Comparison of ENCODE assay signal across 1 cellular context in the genomic region with DNA sequence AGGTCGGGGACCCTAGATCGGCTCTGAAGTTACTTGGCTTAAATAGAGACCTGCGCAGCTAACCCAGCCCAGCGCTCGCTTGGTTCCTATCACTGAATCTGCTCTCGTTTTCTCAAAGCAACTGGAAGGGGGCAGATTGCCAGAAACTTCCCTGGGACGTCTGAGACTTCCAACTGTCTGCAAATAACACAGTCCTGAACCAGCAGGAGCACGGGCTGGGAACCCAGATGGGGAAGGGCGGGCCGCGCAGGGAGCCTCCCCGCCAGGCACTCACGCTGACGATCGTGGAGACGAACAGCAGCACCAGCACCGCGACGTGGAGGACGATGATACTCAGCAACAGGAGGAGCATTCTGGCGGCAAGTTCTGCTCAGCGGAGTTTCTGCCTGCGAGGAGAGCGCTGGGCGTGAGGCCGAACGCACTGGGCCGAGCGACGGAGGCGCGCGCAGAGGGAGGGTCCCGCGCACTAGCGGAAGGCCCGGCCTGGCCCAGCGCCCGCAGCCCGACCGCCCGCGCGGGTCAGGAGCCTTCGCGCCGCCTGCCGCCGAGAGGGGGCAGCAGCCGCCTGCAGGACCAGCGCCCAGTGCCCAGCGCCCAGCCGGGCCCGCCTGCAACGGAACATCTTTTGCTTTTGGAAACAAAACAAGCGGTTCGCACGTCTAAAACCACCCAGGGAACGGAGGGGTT.
TF ChIP-seq lines count a peak whose summit lies in the region.

No MANE protein-coding gene starts in this region.

TF ChIP-seq in HepG2, 621 proteins besides CTCF, POLR2A, EP300 and RAD21 (continued from another document and continues in another):
- TF ChIP-seq PCBP2 (optimal IDR thresholded peaks at IDR 0.05; ENCODE audit: low read depth, low read length, poor library complexity, severe bottlenecking) (no peak), ZBTB7B (CRISPR knock-in tag; IDR thresholded peaks at IDR 0.05) (peak; percentile 40), ERF (CRISPR knock-in tag; IDR thresholded peaks at IDR 0.05) (no peak), ZFP41 (CRISPR knock-in tag; IDR thresholded peaks at IDR 0.05; ENCODE audit: borderline replicate concordance) (no peak), NCOA2 (CRISPR knock-in tag; IDR thresholded peaks at IDR 0.05) (no peak), ZFX (CRISPR knock-in tag; IDR thresholded peaks at IDR 0.05; ENCODE audit: low read depth) (peak; percentile 95), NPAS2 (CRISPR knock-in tag; IDR thresholded peaks at IDR 0.05; ENCODE audit: borderline replicate concordance) (no peak), CEBPG (CRISPR knock-in tag; IDR thresholded peaks at IDR 0.05) (no peak), ZNF772 (CRISPR knock-in tag; IDR thresholded peaks at IDR 0.05) (peak; percentile 40; the same call in 1 of the 2 replicates), KLF9 (CRISPR knock-in tag; IDR thresholded peaks at IDR 0.05; ENCODE audit: low read depth) (no peak), ZNF562 (CRISPR knock-in tag; IDR thresholded peaks at IDR 0.05; ENCODE audit: borderline replicate concordance) (no peak), HNRNPUL1 (IDR thresholded peaks at IDR 0.05; ENCODE audit: low read depth, low read length) (no peak), ZNF451 (CRISPR knock-in tag; IDR thresholded peaks at IDR 0.05) (no peak), TCF7L2 (IDR thresholded peaks at IDR 0.05; ENCODE audit: low read depth, low read length) (no peak), SIN3B (IDR thresholded peaks at IDR 0.05; ENCODE audit: low read length) (no peak), ZNF572 (CRISPR knock-in tag; IDR thresholded peaks at IDR 0.05) (no peak), ZSCAN21 (CRISPR knock-in tag; IDR thresholded peaks at IDR 0.05; ENCODE audit: borderline replicate concordance) (peak; percentile 68; the same call in 1 of the 2 replicates), MIER2 (CRISPR knock-in tag; IDR thresholded peaks at IDR 0.05) (no peak), ZNF446 (CRISPR knock-in tag; IDR thresholded peaks at IDR 0.05) (no peak), ZNF136 (CRISPR knock-in tag; IDR thresholded peaks at IDR 0.05; ENCODE audit: low read depth) (no peak), ZNF431 (CRISPR knock-in tag; IDR thresholded peaks at IDR 0.05; ENCODE audit: borderline replicate concordance, low read depth) (no peak), SAP130 (CRISPR knock-in tag; IDR thresholded peaks at IDR 0.05; ENCODE audit: low read depth) (peak; percentile 58; the same call in 1 of the 2 replicates), ZNF672 (CRISPR knock-in tag; IDR thresholded peaks at IDR 0.05) (no peak), TEAD3 (CRISPR knock-in tag; optimal IDR thresholded peaks at IDR 0.05; ENCODE audit: borderline replicate concordance) (no peak), PRPF4 (IDR thresholded peaks at IDR 0.05; ENCODE audit: low read depth, low read length, poor library complexity, severe bottlenecking) (no peak), ZNF841 (CRISPR knock-in tag; IDR thresholded peaks at IDR 0.05; ENCODE audit: borderline replicate concordance) (no peak), FOSL1 (CRISPR knock-in tag; IDR thresholded peaks at IDR 0.05; ENCODE audit: borderline replicate concordance) (no peak), ZNF749 (CRISPR knock-in tag; IDR thresholded peaks at IDR 0.05; ENCODE audit: borderline replicate concordance) (no peak), ZNF773 (CRISPR knock-in tag; IDR thresholded peaks at IDR 0.05; ENCODE audit: borderline replicate concordance) (no peak), HOXD1 (CRISPR knock-in tag; IDR thresholded peaks at IDR 0.05) (no peak), ZNF253 (CRISPR knock-in tag; IDR thresholded peaks at IDR 0.05; ENCODE audit: borderline replicate concordance) (no peak), ZNF292 (CRISPR knock-in tag; IDR thresholded peaks at IDR 0.05; ENCODE audit: borderline replicate concordance, low read depth) (0 out of 2 replicates have a peak, but pooled peaks have one; percentile 35), SCMH1 (CRISPR knock-in tag; IDR thresholded peaks at IDR 0.05; ENCODE audit: borderline replicate concordance) (no peak), ZNF235 (CRISPR knock-in tag; IDR thresholded peaks at IDR 0.05; ENCODE audit: borderline replicate concordance) (no peak), NFIC (IDR thresholded peaks at IDR 0.05; ENCODE audit: low read length) (no peak; the same call in 1 of the 2 replicates), XRCC5 (optimal IDR thresholded peaks at IDR 0.05; ENCODE audit: low read length) (peak; percentile 29), ZNF816 (CRISPR knock-in tag; IDR thresholded peaks at IDR 0.05; ENCODE audit: borderline replicate concordance) (no peak), ZNF331 (CRISPR knock-in tag; IDR thresholded peaks at IDR 0.05) (peak; percentile 49; the same call in 1 of the 2 replicates), ZFP36L2 (CRISPR knock-in tag; IDR thresholded peaks at IDR 0.05) (0 out of 2 replicates have a peak, but pooled peaks have one; percentile 12), ZNF430 (CRISPR knock-in tag; IDR thresholded peaks at IDR 0.05) (0 out of 2 replicates have a peak, but pooled peaks have one; percentile 28), PHF20 (CRISPR knock-in tag; IDR thresholded peaks at IDR 0.05) (peak; percentile 51; the same call in 1 of the 2 replicates), ZNF543 (CRISPR knock-in tag; IDR thresholded peaks at IDR 0.05) (no peak), ZNF160 (CRISPR knock-in tag; IDR thresholded peaks at IDR 0.05) (no peak), DNMT1 (CRISPR knock-in tag; IDR thresholded peaks at IDR 0.05) (no peak; the same call in 1 of the 2 replicates), ZNF3 (CRISPR knock-in tag; IDR thresholded peaks at IDR 0.05) (no peak), HDAC2 (CRISPR knock-in tag; IDR thresholded peaks at IDR 0.05) (0 out of 2 replicates have a peak, but pooled peaks have one; percentile 15), TBP (CRISPR knock-in tag; IDR thresholded peaks at IDR 0.05) (no peak), HCFC1 (IDR thresholded peaks at IDR 0.05; ENCODE audit: low read depth, low read length) (no peak), LCORL (IDR thresholded peaks at IDR 0.05) (no peak), LCORL (CRISPR knock-in tag; IDR thresholded peaks at IDR 0.05) (peak; percentile 44; the same call in 1 of the 2 replicates), SUZ12 (IDR thresholded peaks at IDR 0.05; ENCODE audit: low read depth, low read length) (no peak), SYNCRIP (IDR thresholded peaks at IDR 0.05; ENCODE audit: insufficient read depth, low read depth, low read length) (no peak), MTA3 (CRISPR knock-in tag; IDR thresholded peaks at IDR 0.05) (no peak)
- TF ChIP-seq, protein P1, sequence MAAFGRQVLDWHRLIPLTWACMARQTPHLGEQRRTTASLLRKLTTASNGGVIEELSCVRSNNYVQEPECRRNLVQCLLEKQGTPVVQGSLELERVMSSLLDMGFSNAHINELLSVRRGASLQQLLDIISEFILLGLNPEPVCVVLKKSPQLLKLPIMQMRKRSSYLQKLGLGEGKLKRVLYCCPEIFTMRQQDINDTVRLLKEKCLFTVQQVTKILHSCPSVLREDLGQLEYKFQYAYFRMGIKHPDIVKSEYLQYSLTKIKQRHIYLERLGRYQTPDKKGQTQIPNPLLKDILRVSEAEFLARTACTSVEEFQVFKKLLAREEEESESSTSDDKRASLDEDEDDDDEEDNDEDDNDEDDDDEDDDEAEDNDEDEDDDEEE (CRISPR knock-in tag; IDR thresholded peaks at IDR 0.05) = no peak
- TF ChIP-seq, protein P2, sequence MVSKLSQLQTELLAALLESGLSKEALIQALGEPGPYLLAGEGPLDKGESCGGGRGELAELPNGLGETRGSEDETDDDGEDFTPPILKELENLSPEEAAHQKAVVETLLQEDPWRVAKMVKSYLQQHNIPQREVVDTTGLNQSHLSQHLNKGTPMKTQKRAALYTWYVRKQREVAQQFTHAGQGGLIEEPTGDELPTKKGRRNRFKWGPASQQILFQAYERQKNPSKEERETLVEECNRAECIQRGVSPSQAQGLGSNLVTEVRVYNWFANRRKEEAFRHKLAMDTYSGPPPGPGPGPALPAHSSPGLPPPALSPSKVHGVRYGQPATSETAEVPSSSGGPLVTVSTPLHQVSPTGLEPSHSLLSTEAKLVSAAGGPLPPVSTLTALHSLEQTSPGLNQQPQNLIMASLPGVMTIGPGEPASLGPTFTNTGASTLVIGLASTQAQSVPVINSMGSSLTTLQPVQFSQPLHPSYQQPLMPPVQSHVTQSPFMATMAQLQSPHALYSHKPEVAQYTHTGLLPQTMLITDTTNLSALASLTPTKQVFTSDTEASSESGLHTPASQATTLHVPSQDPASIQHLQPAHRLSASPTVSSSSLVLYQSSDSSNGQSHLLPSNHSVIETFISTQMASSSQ (IDR thresholded peaks at IDR 0.05; ENCODE audit: low read depth) = no peak
- TF ChIP-seq, protein P2 (CRISPR knock-in tag; IDR thresholded peaks at IDR 0.05; ENCODE audit: borderline replicate concordance) = no peak
- TF ChIP-seq, protein P3, sequence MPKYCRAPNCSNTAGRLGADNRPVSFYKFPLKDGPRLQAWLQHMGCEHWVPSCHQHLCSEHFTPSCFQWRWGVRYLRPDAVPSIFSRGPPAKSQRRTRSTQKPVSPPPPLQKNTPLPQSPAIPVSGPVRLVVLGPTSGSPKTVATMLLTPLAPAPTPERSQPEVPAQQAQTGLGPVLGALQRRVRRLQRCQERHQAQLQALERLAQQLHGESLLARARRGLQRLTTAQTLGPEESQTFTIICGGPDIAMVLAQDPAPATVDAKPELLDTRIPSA (CRISPR knock-in tag; IDR thresholded peaks at IDR 0.05; ENCODE audit: borderline replicate concordance) = no peak
- TF ChIP-seq, protein P4, sequence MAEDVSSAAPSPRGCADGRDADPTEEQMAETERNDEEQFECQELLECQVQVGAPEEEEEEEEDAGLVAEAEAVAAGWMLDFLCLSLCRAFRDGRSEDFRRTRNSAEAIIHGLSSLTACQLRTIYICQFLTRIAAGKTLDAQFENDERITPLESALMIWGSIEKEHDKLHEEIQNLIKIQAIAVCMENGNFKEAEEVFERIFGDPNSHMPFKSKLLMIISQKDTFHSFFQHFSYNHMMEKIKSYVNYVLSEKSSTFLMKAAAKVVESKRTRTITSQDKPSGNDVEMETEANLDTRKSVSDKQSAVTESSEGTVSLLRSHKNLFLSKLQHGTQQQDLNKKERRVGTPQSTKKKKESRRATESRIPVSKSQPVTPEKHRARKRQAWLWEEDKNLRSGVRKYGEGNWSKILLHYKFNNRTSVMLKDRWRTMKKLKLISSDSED (CRISPR knock-in tag; IDR thresholded peaks at IDR 0.05) = no peak
- TF ChIP-seq, protein P5, sequence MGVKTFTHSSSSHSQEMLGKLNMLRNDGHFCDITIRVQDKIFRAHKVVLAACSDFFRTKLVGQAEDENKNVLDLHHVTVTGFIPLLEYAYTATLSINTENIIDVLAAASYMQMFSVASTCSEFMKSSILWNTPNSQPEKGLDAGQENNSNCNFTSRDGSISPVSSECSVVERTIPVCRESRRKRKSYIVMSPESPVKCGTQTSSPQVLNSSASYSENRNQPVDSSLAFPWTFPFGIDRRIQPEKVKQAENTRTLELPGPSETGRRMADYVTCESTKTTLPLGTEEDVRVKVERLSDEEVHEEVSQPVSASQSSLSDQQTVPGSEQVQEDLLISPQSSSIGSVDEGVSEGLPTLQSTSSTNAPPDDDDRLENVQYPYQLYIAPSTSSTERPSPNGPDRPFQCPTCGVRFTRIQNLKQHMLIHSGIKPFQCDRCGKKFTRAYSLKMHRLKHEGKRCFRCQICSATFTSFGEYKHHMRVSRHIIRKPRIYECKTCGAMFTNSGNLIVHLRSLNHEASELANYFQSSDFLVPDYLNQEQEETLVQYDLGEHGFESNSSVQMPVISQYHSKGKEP (CRISPR knock-in tag; IDR thresholded peaks at IDR 0.05) = 0 out of 2 replicates have a peak, but pooled peaks have one; percentile 29
- TF ChIP-seq, protein P6, sequence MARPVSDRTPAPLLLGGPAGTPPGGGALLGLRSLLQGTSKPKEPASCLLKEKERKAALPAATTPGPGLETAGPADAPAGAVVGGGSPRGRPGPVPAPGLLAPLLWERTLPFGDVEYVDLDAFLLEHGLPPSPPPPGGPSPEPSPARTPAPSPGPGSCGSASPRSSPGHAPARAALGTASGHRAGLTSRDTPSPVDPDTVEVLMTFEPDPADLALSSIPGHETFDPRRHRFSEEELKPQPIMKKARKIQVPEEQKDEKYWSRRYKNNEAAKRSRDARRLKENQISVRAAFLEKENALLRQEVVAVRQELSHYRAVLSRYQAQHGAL (CRISPR knock-in tag; IDR thresholded peaks at IDR 0.05; ENCODE audit: not compliant biosample characterization) = no peak
- TF ChIP-seq, protein P7, sequence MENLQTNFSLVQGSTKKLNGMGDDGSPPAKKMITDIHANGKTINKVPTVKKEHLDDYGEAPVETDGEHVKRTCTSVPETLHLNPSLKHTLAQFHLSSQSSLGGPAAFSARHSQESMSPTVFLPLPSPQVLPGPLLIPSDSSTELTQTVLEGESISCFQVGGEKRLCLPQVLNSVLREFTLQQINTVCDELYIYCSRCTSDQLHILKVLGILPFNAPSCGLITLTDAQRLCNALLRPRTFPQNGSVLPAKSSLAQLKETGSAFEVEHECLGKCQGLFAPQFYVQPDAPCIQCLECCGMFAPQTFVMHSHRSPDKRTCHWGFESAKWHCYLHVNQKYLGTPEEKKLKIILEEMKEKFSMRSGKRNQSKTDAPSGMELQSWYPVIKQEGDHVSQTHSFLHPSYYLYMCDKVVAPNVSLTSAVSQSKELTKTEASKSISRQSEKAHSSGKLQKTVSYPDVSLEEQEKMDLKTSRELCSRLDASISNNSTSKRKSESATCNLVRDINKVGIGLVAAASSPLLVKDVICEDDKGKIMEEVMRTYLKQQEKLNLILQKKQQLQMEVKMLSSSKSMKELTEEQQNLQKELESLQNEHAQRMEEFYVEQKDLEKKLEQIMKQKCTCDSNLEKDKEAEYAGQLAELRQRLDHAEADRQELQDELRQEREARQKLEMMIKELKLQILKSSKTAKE (CRISPR knock-in tag; IDR thresholded peaks at IDR 0.05; ENCODE audit: borderline replicate concordance) = no peak
